ENCODE assay signal across 6 cellular contexts in the genomic region with DNA sequence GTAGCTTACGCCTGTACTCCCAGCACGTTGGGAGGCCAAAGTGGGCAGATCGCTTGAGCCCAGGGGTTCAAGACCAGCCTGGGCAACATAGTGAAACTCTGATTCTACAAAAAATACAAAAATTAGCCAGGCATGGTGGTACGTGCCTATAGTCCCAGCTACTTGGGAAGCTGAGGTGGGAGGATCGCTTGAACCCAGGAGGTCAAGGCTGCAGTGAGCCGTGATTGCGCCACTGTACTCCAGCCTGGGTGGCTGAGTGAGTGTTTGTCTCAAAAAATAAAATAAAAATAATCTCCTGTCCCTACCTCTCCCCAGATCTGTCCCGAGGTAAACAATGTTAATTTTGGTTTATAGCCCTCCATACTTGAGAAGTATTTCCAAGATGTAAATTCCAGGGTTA. TPM values are rescaled to one million over a fixed set of nuclear protein-coding genes. Genes with fewer than 3 reads are reported as not detected.
A peak's percentile ranks its signal among the peaks of the same experiment; 100 is the strongest.
DNase-seq lines count a peak whose midpoint lies in the region; TF ChIP-seq lines count a peak whose summit lies in the region.
"Not testable (repeated sequence)": the region's sequence is repeated elsewhere in the genome, so short reads cannot be mapped to it uniquely, and the experiment has no call there.

No MANE protein-coding gene starts in this region.

- not testable (repeated sequence) for H3K36me3 Mint-ChIP-seq in chondrocyte (ENCODE audit: low read depth)

- not testable (repeated sequence) for H3K27me3 ChIP-seq in SU-DHL-6 (ENCODE audit: low read length); hepatocyte; osteoblast (ENCODE audit: insufficient read depth, low read length); rectal smooth muscle tissue (ENCODE audit: control insufficient read depth, insufficient read depth, low read length); tibial artery

- not testable (repeated sequence) for H3K4me1 ChIP-seq in hepatocyte (ENCODE audit: insufficient read depth); rectal smooth muscle tissue (ENCODE audit: control insufficient read depth, insufficient read depth, low read length)
- H3K4me1 ChIP-seq in osteoblast (ENCODE audit: insufficient read depth, low read length) (peaks cover 44% of the 10 kb centered on the region), tibial artery (peaks cover 0 to 99% (median 27%) of the 10 kb centered on the region in 4 donors)

- H4K20me1 ChIP-seq in SU-DHL-6 (ENCODE audit: low read depth, low read length) = not testable (repeated sequence)
- H4K20me1 ChIP-seq in hepatocyte (ENCODE audit: insufficient read depth, poor library complexity, severe bottlenecking) (peaks cover 72% of the 10 kb centered on the region), osteoblast (ENCODE audit: insufficient read depth, low read length) (peaks cover 81% of the 10 kb centered on the region)

- H3K9ac ChIP-seq in SU-DHL-6 (ENCODE audit: low read length); rectal smooth muscle tissue (ENCODE audit: low read length): not testable (repeated sequence)

- H3K9me2 ChIP-seq in SU-DHL-6 (replicated peaks; ENCODE audit: insufficient read depth, low read length); hepatocyte (replicated peaks; ENCODE audit: insufficient read depth): not testable (repeated sequence)

- H3K79me2 ChIP-seq in SU-DHL-6 (ENCODE audit: insufficient read depth, low read length) (peaks cover 99% of the 10 kb centered on the region), hepatocyte (peaks cover 97% of the 10 kb centered on the region), osteoblast (ENCODE audit: insufficient read depth, low read length) (peaks cover 100% of the 10 kb centered on the region)

- intact Hi-C loops in tibial artery (cut with DNase I; ENCODE audit: low total_unique reads) = not testable (repeated sequence)

- H3K4me1 Mint-ChIP-seq in chondrocyte (ENCODE audit: low read depth) = peaks cover 62% of the 10 kb centered on the region

- H3K4me3 Mint-ChIP-seq in chondrocyte (ENCODE audit: unreplicated experiment) = not testable (repeated sequence)

- TF ChIP-seq CTCF in SU-DHL-6 (IDR thresholded peaks at IDR 0.05; ENCODE audit: insufficient read depth, low read length, poor library complexity, severe bottlenecking); chondrocyte (IDR thresholded peaks at IDR 0.05); hepatocyte (IDR thresholded peaks at IDR 0.05; ENCODE audit: poor library complexity); osteoblast (IDR thresholded peaks at IDR 0.05; ENCODE audit: extremely low read depth, low read depth, low read length); tibial artery (IDR thresholded peaks at IDR 0.05): not testable (repeated sequence)

- not testable (repeated sequence) for H3K27ac ChIP-seq in SU-DHL-6 (ENCODE audit: low read depth, low read length)
- peak overlapping the region; percentile 10 for H3K27ac ChIP-seq in hepatocyte
- peak overlapping the region; percentile 42 for H3K27ac ChIP-seq in osteoblast (ENCODE audit: low read depth, low read length)
- peak overlapping the region; percentile 19 for H3K27ac ChIP-seq in rectal smooth muscle tissue (ENCODE audit: low read depth, low read length)
- H3K27ac ChIP-seq in tibial artery = peak overlapping the region; percentile 38 to 88

- H3F3A ChIP-seq in SU-DHL-6 (ENCODE audit: insufficient read depth) = peaks cover 37% of the 10 kb centered on the region

- H3K27ac Mint-ChIP-seq in chondrocyte (ENCODE audit: unreplicated experiment) = peak overlapping the region; percentile 57

- WGBS in hepatocyte (ENCODE audit: low lambda C conversion rate, missing lambda C conversion rate) = 92% methylated on average over 8 of the region's 8 CpGs

- DNase-seq in chondrocyte (ENCODE audit: low spot score); hepatocyte (ENCODE audit: low spot score); osteoblast (ENCODE audit: insufficient read length, low spot score, missing footprints); tibial artery: not testable (repeated sequence)

- H2AFZ ChIP-seq in SU-DHL-6 (ENCODE audit: low read depth, low read length, severe bottlenecking); hepatocyte; osteoblast (ENCODE audit: low read length): not testable (repeated sequence)

- H3K9me3 ChIP-seq in SU-DHL-6 (ENCODE audit: insufficient read depth, low read length); hepatocyte (ENCODE audit: low read depth); osteoblast (ENCODE audit: low read depth, low read length); tibial artery: not testable (repeated sequence)

- H3K27me3 Mint-ChIP-seq in chondrocyte (ENCODE audit: low read depth) = not testable (repeated sequence)

- H3K4me2 ChIP-seq in SU-DHL-6 (ENCODE audit: low read depth, low read length, poor library complexity, severe bottlenecking) = peak overlapping the region; percentile 82
- not testable (repeated sequence) for H3K4me2 ChIP-seq in hepatocyte; osteoblast (ENCODE audit: insufficient read depth, low read length)

- not testable (repeated sequence) for H3K9me3 Mint-ChIP-seq in chondrocyte (ENCODE audit: low read depth)

- not testable (repeated sequence) for H3K4me3 ChIP-seq in SU-DHL-6 (ENCODE audit: insufficient read depth, low read length, poor library complexity, severe bottlenecking); hepatocyte; osteoblast (ENCODE audit: insufficient read depth, low read length); rectal smooth muscle tissue (ENCODE audit: low read length); tibial artery

- H3K36me3 ChIP-seq in SU-DHL-6 (ENCODE audit: low read length); hepatocyte (replicated peaks; ENCODE audit: insufficient read depth, low read depth); rectal smooth muscle tissue (ENCODE audit: control insufficient read depth, insufficient read depth, low read length); tibial artery: not testable (repeated sequence)
- peaks cover 17% of the 10 kb centered on the region for H3K36me3 ChIP-seq in osteoblast (ENCODE audit: insufficient read depth, low read length)

RNA-seq across cellular contexts. Expression of a gene that starts 34.0 kb away (rescaled TPM):
- total RNA-seq in chondrocyte (282 to 430 TPM (median 411 TPM) in 3 replicates), hepatocyte (233 and 259 TPM in 2 replicates), osteoblast (697 and 711 TPM in 2 replicates)
- 119 and 146 TPM in 2 replicates for polyA plus RNA-seq in hepatocyte
